ENCODE assay signal across 8 cellular contexts in the genomic region with DNA sequence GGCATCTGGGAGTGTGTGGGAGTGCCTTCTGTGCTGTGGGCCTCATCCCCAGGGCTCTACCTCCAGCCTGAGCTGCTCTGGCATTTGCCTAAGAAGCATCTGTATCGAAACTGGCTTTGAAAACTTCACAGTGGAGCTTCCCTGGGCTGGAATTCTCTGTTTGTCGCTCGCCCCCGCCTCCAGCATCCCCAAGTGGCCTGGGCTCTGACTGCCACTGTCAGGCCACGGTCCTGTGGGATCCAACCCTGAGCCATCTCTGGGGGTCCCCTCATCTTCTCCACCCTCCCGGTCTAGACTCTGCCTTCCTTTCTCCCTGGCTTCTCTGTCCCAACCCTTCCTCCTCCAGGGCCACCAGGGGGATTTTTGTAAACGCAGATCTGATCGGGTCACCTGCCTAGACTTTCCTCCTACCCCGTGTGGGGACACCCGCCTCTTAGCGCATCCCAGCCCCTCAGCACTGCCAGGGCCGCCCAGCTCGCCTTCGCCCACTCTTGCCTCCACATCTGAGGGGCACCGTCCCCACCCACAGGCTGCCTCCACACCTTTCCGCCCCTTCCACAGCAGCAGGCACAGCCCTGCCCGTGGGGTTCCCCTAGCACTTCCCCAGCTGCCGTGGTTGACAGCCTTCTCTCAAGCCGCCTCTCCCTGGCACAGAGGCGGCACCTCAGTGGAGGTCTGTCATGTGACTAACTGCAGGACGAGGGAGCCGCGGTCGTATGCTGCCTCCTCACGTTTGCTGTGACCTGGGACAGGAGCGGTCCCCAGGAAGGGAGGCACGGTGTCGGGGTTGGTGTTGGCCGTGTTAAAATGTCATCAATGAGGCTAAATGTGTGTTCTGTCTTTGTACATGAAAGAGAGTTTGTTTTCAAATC. TPM values are rescaled to one million over a fixed set of nuclear protein-coding genes. Genes with fewer than 3 reads are reported as not detected.
A peak's percentile ranks its signal among the peaks of the same experiment; 100 is the strongest.
DNase-seq lines count a peak whose midpoint lies in the region; ATAC-seq and TF ChIP-seq lines count a peak whose summit lies in the region.

No MANE protein-coding gene starts in this region.

- H3K27me3 ChIP-seq in CD4-positive, CD25-positive, alpha-beta regulatory T cell (ENCODE audit: control insufficient read depth, insufficient read depth, low read length): no peaks in the 10 kb centered on the region
- no peaks in the 10 kb centered on the region for H3K27me3 ChIP-seq in lower lobe of right lung (ENCODE audit: low read depth)
- no peaks in the 10 kb centered on the region for H3K27me3 ChIP-seq in WERI-Rb-1 (ENCODE audit: insufficient read depth, low read depth, severe bottlenecking)

- H3K4me3 Mint-ChIP-seq in CD4-positive, CD25-positive, alpha-beta regulatory T cell: peak overlapping the region; percentile 2 to 86 (median 45)

- peaks cover 4 to 16% (median 10%) of the 10 kb centered on the region in 4 donors for H3K4me1 Mint-ChIP-seq in CD4-positive, CD25-positive, alpha-beta regulatory T cell

- H3K9me3 ChIP-seq in CD4-positive, CD25-positive, alpha-beta regulatory T cell (ENCODE audit: control insufficient read depth in 2 of 2, low read length in 2 of 2): no peaks in the 10 kb centered on the region
- H3K9me3 ChIP-seq in lower lobe of right lung: no peaks in the 10 kb centered on the region
- H3K9me3 ChIP-seq in WERI-Rb-1 (ENCODE audit: severe bottlenecking): no peaks in the 10 kb centered on the region

- no peak overlapping the region for H3K4me3 ChIP-seq in CD4-positive, CD25-positive, alpha-beta regulatory T cell (ENCODE audit: low read depth, low read length)
- no peak overlapping the region for H3K4me3 ChIP-seq in lower lobe of right lung
- no peak overlapping the region for H3K4me3 ChIP-seq in WERI-Rb-1 (ENCODE audit: low read depth, low read length)

- H3K9me3 Mint-ChIP-seq in CD4-positive, CD25-positive, alpha-beta regulatory T cell: no peaks in the 10 kb centered on the region

- intact Hi-C loops in lower lobe of right lung (cut with DNase I): no loop called here

- no peaks in the 10 kb centered on the region for H3K36me3 ChIP-seq in CD4-positive, CD25-positive, alpha-beta regulatory T cell (ENCODE audit: control insufficient read depth, insufficient read depth, low read length)
- no peaks in the 10 kb centered on the region for H3K36me3 ChIP-seq in lower lobe of right lung
- peaks cover 8% of the 10 kb centered on the region for H3K36me3 ChIP-seq in WERI-Rb-1

- ATAC-seq in CD4-positive, CD25-positive, alpha-beta regulatory T cell (ENCODE audit: low read depth in 2 of 2): peak; percentile 95 to 96
- ATAC-seq in GM21619 (IDR thresholded peaks at IDR 0.05; ENCODE audit: unreplicated experiment) (peak; percentile 67), lower lobe of right lung (peak; percentile 81 to 84)

- H3K27me3 Mint-ChIP-seq in CD4-positive, CD25-positive, alpha-beta regulatory T cell: no peaks in the 10 kb centered on the region

- no peak overlapping the region for H3K27ac ChIP-seq in CD4-positive, CD25-positive, alpha-beta regulatory T cell (ENCODE audit: insufficient read depth, low read length, poor library complexity, severe bottlenecking)
- peak overlapping the region; percentile 47 for H3K27ac ChIP-seq in lower lobe of right lung
- H3K27ac ChIP-seq in WERI-Rb-1: no peak overlapping the region

- TF ChIP-seq CTCF in lower lobe of right lung (IDR thresholded peaks at IDR 0.05) (peak; percentile 27), WERI-Rb-1 (IDR thresholded peaks at IDR 0.05; ENCODE audit: low read depth, low read length) (no peak)

- H3K27ac Mint-ChIP-seq in CD4-positive, CD25-positive, alpha-beta regulatory T cell: peak overlapping the region; percentile 78 to 93 (median 81)

- DNase-seq in CD4-positive, CD25-positive, alpha-beta regulatory T cell: peak; percentile 64 to 89 (median 78)
- DNase-seq in T-helper 1 cell: peak; percentile 59 to 77 (median 73)
- DNase-seq in anterior cingulate cortex (lab: John Stamatoyannopoulos, UW): peak in 33 of 58 donors; percentile 17 to 60 (median 45)
- DNase-seq in lower lobe of right lung: peak; percentile 85
- DNase-seq in stimulated activated CD8-positive, alpha-beta memory T cell treated with anti-CD3 and anti-CD28 coated beads, Interleukin-4, amount 100 ng/mL, for 4 hours (ENCODE audit: low read depth in 2 of 2, low spot score in 1 of 2): peak; percentile 63 to 73
- DNase-seq in AG08396 (ENCODE audit: low spot score): no peak
- no peak for DNase-seq in WERI-Rb-1

- no peaks in the 10 kb centered on the region for H3K36me3 Mint-ChIP-seq in CD4-positive, CD25-positive, alpha-beta regulatory T cell

- peaks cover 10% of the 10 kb centered on the region for H3K4me1 ChIP-seq in CD4-positive, CD25-positive, alpha-beta regulatory T cell (ENCODE audit: control insufficient read depth, insufficient read depth, low read length, poor library complexity, severe bottlenecking)
- H3K4me1 ChIP-seq in lower lobe of right lung: peaks cover 60% of the 10 kb centered on the region

RNA-seq across cellular contexts. Expression of a gene that starts 12.0 kb away (rescaled TPM):
- 5.8 TPM for total RNA-seq in CD4-positive, CD25-positive, alpha-beta regulatory T cell
- polyA plus RNA-seq in CD4-positive, CD25-positive, alpha-beta regulatory T cell: 1 to 10 TPM in 3 of 4 donors, under 1 TPM in 1; 0.84 to 1.6 (median 1.2) TPM
- 40.2 TPM for total RNA-seq in lower lobe of right lung

RNA-seq across cellular contexts. Expression of a gene that starts 15.8 kb away (rescaled TPM):
- not detected for total RNA-seq in CD4-positive, CD25-positive, alpha-beta regulatory T cell
- not detected for polyA plus RNA-seq in CD4-positive, CD25-positive, alpha-beta regulatory T cell
- 0.24 TPM for total RNA-seq in lower lobe of right lung

RNA-seq across cellular contexts. Expression of a gene that starts 26.9 kb away (rescaled TPM):
- 188 TPM for total RNA-seq in CD4-positive, CD25-positive, alpha-beta regulatory T cell
- 10 to 100 TPM; 62.1 to 83.4 (median 68.6) TPM for polyA plus RNA-seq in CD4-positive, CD25-positive, alpha-beta regulatory T cell
- total RNA-seq in lower lobe of right lung: 313 TPM

RNA-seq across cellular contexts. Expression of a gene that starts 27.0 kb away (rescaled TPM):
- not detected for total RNA-seq in CD4-positive, CD25-positive, alpha-beta regulatory T cell
- 1 to 10 TPM in 1 of 4 donors, under 1 TPM in 2, not detected in 1; 0.41 to 1.4 (median 0.67) TPM for polyA plus RNA-seq in CD4-positive, CD25-positive, alpha-beta regulatory T cell
- total RNA-seq in lower lobe of right lung: 0.68 TPM

RNA-seq across cellular contexts. Expression of a gene that starts 33.3 kb away (rescaled TPM):
- 239 TPM for total RNA-seq in CD4-positive, CD25-positive, alpha-beta regulatory T cell
- polyA plus RNA-seq in CD4-positive, CD25-positive, alpha-beta regulatory T cell: 10 to 100 TPM; 18.3 to 19.5 (median 18.7) TPM
- total RNA-seq in lower lobe of right lung: 53.4 TPM

Comparison
In these comparisons a context has a peak if more than half of its experiments do, and no peak if none do; other contexts are left out.
1. DNase-seq: peak in CD4-positive, CD25-positive, alpha-beta regulatory T cell (3 of 3), T-helper 1 cell (5 of 5), anterior cingulate cortex (33 of 58), lower lobe of right lung (single experiment) and stimulated activated CD8-positive, alpha-beta memory T cell treated with anti-CD3 and anti-CD28 coated beads, Interleukin-4, amount 100 ng/mL, for 4 hours (2 of 2); none in AG08396 (single experiment) and WERI-Rb-1 (single experiment).
2. Peak in every context shown above with its lines, with median percentiles within 50 percentile points of each other: ATAC-seq.